Comparison of ENCODE assay signal across 22 cellular contexts in genomic region chr2:238995634-238996033, GRCh38.
DNase-seq lines count a peak whose midpoint lies in the region; ATAC-seq, FAIRE-seq and TF ChIP-seq lines count a peak whose summit lies in the region.
"Had no signal": no experiment of that assay in that cellular context is flagged by ENCODE, and none has a peak within 500 bp of the region (broad histone marks: within the 10 kb centered on the region; RNA-seq: fewer than 3 reads in every experiment).

No MANE protein-coding gene starts in this region.

- H3K79me2 ChIP-seq in ACC112 (ENCODE audit: control insufficient read depth, insufficient read depth, low read length, unreplicated experiment) (no peaks in the 10 kb centered on the region), H9 (ENCODE audit: insufficient read depth, low read length) (no peaks in the 10 kb centered on the region)

- DNase-seq in EL (peak; percentile 20), M059J (ENCODE audit: low read depth) (peak; percentile 63), fibroblast of mammary gland (ENCODE audit: low read depth) (peak; percentile 43), urothelium cell line (ENCODE audit: low spot score) (no peak), H9 (no peak)
- no peak for DNase-seq in activated T-cell treated with anti-CD3 and anti-CD28 coated beads, Interleukin-2, amount 50 U/mL, for 48 hours
- DNase-seq: CD4-positive, CD25-positive, alpha-beta regulatory T cell; DMS79; KG1; MV-4-11; NCI-H1105 treated with DMSO at 0.1 percent for 48 hours; NCI-H2081 treated with DMSO at 0.1 percent for 48 hours; NCI-H2171 treated with DMSO at 0.1 percent for 48 hours; NCI-H524 treated with DMSO at 0.1 percent for 48 hours; NCI-H82; Peyer's patch; SJCRH30 had no signal

- no peak overlapping the region for H3K23ac ChIP-seq in H9 (ENCODE audit: insufficient read length, low read depth, low read length)

- no peak overlapping the region for H3K4me2 ChIP-seq in H9 (ENCODE audit: insufficient read depth, insufficient read length, low read length)

- H3K36me3 ChIP-seq in ACC112 (ENCODE audit: insufficient read depth, low read length) = no peaks in the 10 kb centered on the region
- H3K36me3 ChIP-seq: Peyer's patch, SJCRH30 had no signal

- H2BK12ac ChIP-seq in H9 (ENCODE audit: insufficient read length, low read depth, low read length) = no peak overlapping the region

- H3K27me3 Mint-ChIP-seq in H9 (ENCODE audit: low read depth) = peaks cover 19% of the 10 kb centered on the region

- H3K18ac ChIP-seq in H9 (ENCODE audit: insufficient read length, low read depth, low read length) = no peak overlapping the region

- H3K23me2 ChIP-seq in H9 (ENCODE audit: insufficient read length, low read depth, low read length, poor library complexity, severe bottlenecking) = no peaks in the 10 kb centered on the region

- ATAC-seq in GM18909 (IDR thresholded peaks at IDR 0.05; ENCODE audit: poor library complexity, unreplicated experiment) = no peak

- no peak for TF ChIP-seq CTCF in fibroblast of mammary gland (conservative IDR thresholded peaks at IDR 0.05; ENCODE audit: control insufficient read depth, insufficient read depth, low read depth, low read length)
- TF ChIP-seq CTCF in H9 (conservative IDR thresholded peaks at IDR 0.05) = no peak

- no peak overlapping the region for H2BK5ac ChIP-seq in H9 (ENCODE audit: insufficient read length, low read length)

- no peak overlapping the region for H3K4ac ChIP-seq in H9 (ENCODE audit: low read depth, low read length)

- no peak overlapping the region for H4K91ac ChIP-seq in H9 (ENCODE audit: insufficient read length, low read depth, low read length)

- H2BK120ac ChIP-seq in H9 (ENCODE audit: low read depth, low read length, poor library complexity, severe bottlenecking) = no peak overlapping the region

- H3K56ac ChIP-seq in H9 (ENCODE audit: insufficient read length, low read depth, low read length) = no peak overlapping the region

- FAIRE-seq in urothelium cell line (lab: Jason Lieb, UNC) = no peak
- FAIRE-seq: GM12891, H54 had no signal

- H3K4me1 Mint-ChIP-seq in H9 = peaks cover 5% of the 10 kb centered on the region in 2 experiments
- H3K4me1 Mint-ChIP-seq: CD4-positive, CD25-positive, alpha-beta regulatory T cell had no signal

- H3K4me3 ChIP-seq in ACC112 (ENCODE audit: low read depth, low read length) = no peak overlapping the region
- H3K4me3 ChIP-seq in fibroblast of mammary gland (ENCODE audit: control insufficient read depth, low read depth, low read length) = no peak overlapping the region
- H3K4me3 ChIP-seq: Peyer's patch, SJCRH30 had no signal

- H3K36me3 Mint-ChIP-seq in H9 (ENCODE audit: insufficient read depth in 1 of 3, low read depth in 3 of 3) = peaks cover 3 to 12% (median 7%) of the 10 kb centered on the region in 3 experiments; a peak in 6 of 7 replicates
- H3K36me3 Mint-ChIP-seq: CD4-positive, CD25-positive, alpha-beta regulatory T cell had no signal

- peaks cover 9% of the 10 kb centered on the region for H3K4me1 ChIP-seq in ACC112 (ENCODE audit: control insufficient read depth, insufficient read depth, low read length, unreplicated experiment)
- no peaks in the 10 kb centered on the region for H3K4me1 ChIP-seq in H9 (ENCODE audit: insufficient read depth, low read length)
- H3K4me1 ChIP-seq: Peyer's patch, SJCRH30 had no signal

- H2AFZ ChIP-seq in ACC112 (ENCODE audit: low read length, unreplicated experiment) (no peak overlapping the region), H9 (ENCODE audit: low read length) (no peak overlapping the region)

- WGBS in H9 (ENCODE audit: extremely low coverage, insufficient read length, low lambda C conversion rate) = no CpG with 5 or more reads among the region's 1 CpG

- 0 out of 2 replicates have a peak, but pooled peaks cover 4% of the 10 kb centered on the region for H3K27me3 ChIP-seq in ACC112 (ENCODE audit: insufficient read depth, low read length)
- H3K27me3 ChIP-seq in H9 (ENCODE audit: insufficient read depth, low read length) = no peaks in the 10 kb centered on the region
- H3K27me3 ChIP-seq: Peyer's patch had no signal

- H2BK15ac ChIP-seq in H9 (ENCODE audit: low read depth, low read length) = no peak overlapping the region

- H2BK20ac ChIP-seq in H9 (ENCODE audit: low read depth, low read length, poor library complexity, severe bottlenecking) = no peak overlapping the region

- H3K27ac ChIP-seq in ACC112 (ENCODE audit: low read depth, low read length) (peak overlapping the region; percentile 44), H9 (ENCODE audit: insufficient read length, low read depth, low read length) (no peak overlapping the region)
- H3K27ac ChIP-seq: HL-60, Peyer's patch, SJCRH30 had no signal

- peaks cover 24 to 25% of the 10 kb centered on the region in 2 experiments for H3K9me3 Mint-ChIP-seq in H9

- no peak overlapping the region for H4K8ac ChIP-seq in H9 (replicated peaks; ENCODE audit: insufficient read length, low read depth, low read length)

- no peaks in the 10 kb centered on the region for H4K20me1 ChIP-seq in H9 (ENCODE audit: control insufficient read depth, insufficient read depth, insufficient read length)

- no peak overlapping the region for H2AK5ac ChIP-seq in H9 (ENCODE audit: insufficient read length, low read length)

- no peaks in the 10 kb centered on the region for H3K79me1 ChIP-seq in H9 (ENCODE audit: insufficient read depth, low read depth, low read length, poor library complexity, severe bottlenecking)

- H3K27ac Mint-ChIP-seq in H9 = no peak overlapping the region
- H3K27ac Mint-ChIP-seq: CD4-positive, CD25-positive, alpha-beta regulatory T cell had no signal

- no peak overlapping the region for H3T11ph ChIP-seq in H9 (ENCODE audit: low read length)

- H3K9me3 ChIP-seq in H9 (ENCODE audit: control insufficient read depth, low read depth, low read length) = peaks cover 4% of the 10 kb centered on the region
- H3K9me3 ChIP-seq: Peyer's patch had no signal

- no peak overlapping the region for H4K5ac ChIP-seq in H9 (ENCODE audit: insufficient read length, low read depth, low read length)

- H3K9ac ChIP-seq in H9 (ENCODE audit: extremely low read depth, insufficient read length, low read length) = no peak overlapping the region

- H3K14ac ChIP-seq in H9 (ENCODE audit: insufficient read depth, low read length) = no peak overlapping the region

- no peak overlapping the region; a peak in 1 of 5 replicates for H3K4me3 Mint-ChIP-seq in H9
- H3K4me3 Mint-ChIP-seq: CD4-positive, CD25-positive, alpha-beta regulatory T cell had no signal

Comparison
In these comparisons a context has a peak if more than half of its experiments do, and no peak if none do; other contexts are left out.
1. DNase-seq: peak in EL (single experiment), M059J (single experiment) and fibroblast of mammary gland (single experiment); none in urothelium cell line (single experiment), H9 (single experiment) and activated T-cell treated with anti-CD3 and anti-CD28 coated beads, Interleukin-2, amount 50 U/mL, for 48 hours (0 of 2).